In the genomic region with DNA sequence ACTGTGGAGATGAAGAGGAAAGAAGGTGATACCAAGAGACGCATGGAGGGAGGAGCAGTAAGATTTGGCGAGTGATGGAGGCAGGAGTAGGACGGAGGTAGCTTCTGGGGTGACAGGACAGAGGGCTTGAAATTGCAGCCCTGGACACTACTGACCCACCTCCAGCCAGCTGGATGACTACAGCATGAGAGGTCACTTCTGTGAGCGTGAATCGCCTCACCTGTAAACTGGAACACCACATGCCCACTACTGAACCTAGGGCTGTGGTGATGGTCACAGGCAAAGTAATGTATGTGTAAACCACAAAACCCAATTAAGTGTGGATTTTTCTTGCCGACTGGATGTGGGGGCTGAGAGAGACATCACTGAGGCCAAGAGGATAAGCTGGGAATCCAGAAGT, we compare ENCODE assay signal across 18 cellular contexts. TPM values are rescaled to one million over a fixed set of nuclear protein-coding genes. Genes with fewer than 3 reads are reported as not detected.
A peak's percentile ranks its signal among the peaks of the same experiment; 100 is the strongest.
DNase-seq lines count a peak whose midpoint lies in the region; ATAC-seq and TF ChIP-seq lines count a peak whose summit lies in the region.
"Had no signal": no experiment of that assay in that cellular context is flagged by ENCODE, and none has a peak within 500 bp of the region (broad histone marks: within the 10 kb centered on the region; RNA-seq: fewer than 3 reads in every experiment).

No MANE protein-coding gene starts in this region.

- H3K4me3 ChIP-seq in neuronal stem cell (ENCODE audit: low read length in 2 of 2): no peak overlapping the region
- H3K4me3 ChIP-seq: A549, BLaER1, GM12878, HAP-1 had no signal

- H2AK5ac ChIP-seq in neuronal stem cell (ENCODE audit: low read depth, low read length): peak overlapping the region; percentile 30

- POLR2A ChIA-PET in RWPE1 (lab: Yijun Ruan, JAX; ENCODE audit: low non-redundant PET): no interaction called here

- H3K9ac ChIP-seq in neuronal stem cell (ENCODE audit: low read depth, low read length, poor library complexity): no peak overlapping the region
- H3K9ac ChIP-seq: BLaER1 had no signal

- H2BK5ac ChIP-seq in neuronal stem cell (ENCODE audit: low read length): no peak overlapping the region

- H2BK15ac ChIP-seq in neuronal stem cell (ENCODE audit: low read length): no peak overlapping the region

- H3K9me3 ChIP-seq in neuronal stem cell (replicated peaks in 1 of 2; ENCODE audit: control insufficient read depth in 2 of 2, insufficient read depth in 1 of 2, low read depth in 1 of 2, low read length in 2 of 2): no peaks in the 10 kb centered on the region
- H3K9me3 ChIP-seq: A549, BLaER1, HAP-1 had no signal

- H4K8ac ChIP-seq in neuronal stem cell (ENCODE audit: low read depth, low read length): no peak overlapping the region

- H3K27me3 ChIP-seq in neuronal stem cell (ENCODE audit: control insufficient read depth in 3 of 3, insufficient read depth in 3 of 3, low read depth in 1 of 3, low read length in 3 of 3): peaks cover 0 to 18% (median 0%) of the 10 kb centered on the region in 3 experiments
- H3K27me3 ChIP-seq: BLaER1 had no signal

- H3K79me1 ChIP-seq in neuronal stem cell (ENCODE audit: low read depth, low read length): no peaks in the 10 kb centered on the region

- no peak overlapping the region for H2BK12ac ChIP-seq in neuronal stem cell (ENCODE audit: low read length)

- no peak overlapping the region for H3K4me2 ChIP-seq in neuronal stem cell (ENCODE audit: insufficient read depth, low read length, poor library complexity, severe bottlenecking)
- H3K4me2 ChIP-seq: A549, BLaER1 had no signal

- no peak overlapping the region for H3K23ac ChIP-seq in neuronal stem cell (ENCODE audit: low read depth, low read length, poor library complexity)

- no peak overlapping the region for H3K4me3 Mint-ChIP-seq in activated CD8-positive, alpha-beta memory T cell treated with anti-CD3 and anti-CD28 coated beads, Interleukin-2, amount 10 ng/mL, durations not matched to agents 7 days and 5 days
- H3K4me3 Mint-ChIP-seq in mesothelial cell of epicardium: no peak overlapping the region
- H3K4me3 Mint-ChIP-seq: CD14-positive monocyte; CD4-positive, alpha-beta memory T cell had no signal

- TF ChIP-seq CTCF in mesothelial cell of epicardium (IDR thresholded peaks at IDR 0.05; ENCODE audit: unreplicated experiment): no peak
- no peak for TF ChIP-seq CTCF in RWPE1 (conservative IDR thresholded peaks at IDR 0.05; ENCODE audit: low read depth)

- no peaks in the 10 kb centered on the region for H3K36me3 Mint-ChIP-seq in activated CD8-positive, alpha-beta memory T cell treated with anti-CD3 and anti-CD28 coated beads, Interleukin-2, amount 10 ng/mL, durations not matched to agents 7 days and 5 days
- no peaks in the 10 kb centered on the region for H3K36me3 Mint-ChIP-seq in mesothelial cell of epicardium
- H3K36me3 Mint-ChIP-seq: CD14-positive monocyte; CD4-positive, alpha-beta memory T cell had no signal

- no CpG with 5 or more reads among the region's 6 CpGs for WGBS in neuronal stem cell (ENCODE audit: extremely low coverage in 2 of 2, insufficient read length in 2 of 2, insufficient replicate concordance in 1 of 2), 2 donors

- no peaks in the 10 kb centered on the region for H3K36me3 ChIP-seq in neuronal stem cell (replicated peaks in 1 of 2; ENCODE audit: control insufficient read depth in 2 of 2, insufficient read depth in 2 of 2, low read length in 2 of 2)
- H3K36me3 ChIP-seq: BLaER1, HAP-1 had no signal

- peaks cover 0 to 25% of the 10 kb centered on the region in 2 donors for H3K4me1 ChIP-seq in neuronal stem cell (ENCODE audit: control insufficient read depth in 2 of 2, insufficient read depth in 1 of 2, low read depth in 1 of 2, low read length in 2 of 2)
- H3K4me1 ChIP-seq: BLaER1, HAP-1 had no signal

- no peak for ATAC-seq in activated CD8-positive, alpha-beta memory T cell treated with anti-CD3 and anti-CD28 coated beads, Interleukin-2, amount 10 ng/mL, durations not matched to agents 7 days and 5 days
- ATAC-seq: GM12878 had no signal

- H2BK120ac ChIP-seq in neuronal stem cell (ENCODE audit: low read depth, low read length): no peak overlapping the region

- H3K27ac ChIP-seq in neuronal stem cell (replicated peaks; ENCODE audit: low read length): no peak overlapping the region
- no peak overlapping the region for H3K27ac ChIP-seq in RWPE1
- H3K27ac ChIP-seq: 22Rv1, BLaER1 had no signal

- peaks cover 6% of the 10 kb centered on the region for H3K27me3 Mint-ChIP-seq in activated CD8-positive, alpha-beta memory T cell treated with anti-CD3 and anti-CD28 coated beads, Interleukin-2, amount 10 ng/mL, durations not matched to agents 7 days and 5 days
- peaks cover 2% of the 10 kb centered on the region for H3K27me3 Mint-ChIP-seq in mesothelial cell of epicardium (ENCODE audit: low read depth)

- peak overlapping the region; percentile 28 for H3K27ac Mint-ChIP-seq in activated CD8-positive, alpha-beta memory T cell treated with anti-CD3 and anti-CD28 coated beads, Interleukin-2, amount 10 ng/mL, durations not matched to agents 7 days and 5 days
- H3K27ac Mint-ChIP-seq in mesothelial cell of epicardium: peak overlapping the region; percentile 32
- H3K27ac Mint-ChIP-seq: CD4-positive, alpha-beta memory T cell had no signal

- no peaks in the 10 kb centered on the region for H3K9me3 Mint-ChIP-seq in activated CD8-positive, alpha-beta memory T cell treated with anti-CD3 and anti-CD28 coated beads, Interleukin-2, amount 10 ng/mL, durations not matched to agents 7 days and 5 days (ENCODE audit: low read depth)
- no peaks in the 10 kb centered on the region for H3K9me3 Mint-ChIP-seq in mesothelial cell of epicardium
- H3K9me3 Mint-ChIP-seq: CD14-positive monocyte; CD4-positive, alpha-beta memory T cell had no signal

- no peak overlapping the region for H3K4ac ChIP-seq in neuronal stem cell (ENCODE audit: low read length)

- no peak for DNase-seq in activated CD8-positive, alpha-beta memory T cell treated with anti-CD3 and anti-CD28 coated beads, Interleukin-2, amount 10 ng/mL, durations not matched to agents 7 days and 5 days
- no peak for DNase-seq in activated CD8-positive, alpha-beta memory T cell treated with anti-CD3 and anti-CD28 coated beads, Interleukin-2, amount 50 U/mL, for 48 hours
- DNase-seq in mesothelial cell of epicardium (ENCODE audit: low spot score in 2 of 2, unreplicated experiment in 2 of 2) (no peak), neuronal stem cell (ENCODE audit: low spot score) (no peak), cardiac septum (ENCODE audit: low spot score) (no peak), HT-29 (ENCODE audit: low spot score) (no peak), RWPE1 (ENCODE audit: low spot score) (no peak)
- DNase-seq: AML-193; Calu3; CD4-positive, alpha-beta memory T cell; DMS79 treated with DMSO at 0.1 percent for 48 hours had no signal

- no peak overlapping the region for H4K91ac ChIP-seq in neuronal stem cell (ENCODE audit: low read depth, low read length, poor library complexity)

- intact Hi-C loops in cardiac septum (cut with DNase I): no loop called here

- peak overlapping the region; percentile 6 for H3K18ac ChIP-seq in neuronal stem cell (ENCODE audit: low read length)

- H3K4me1 Mint-ChIP-seq in activated CD8-positive, alpha-beta memory T cell treated with anti-CD3 and anti-CD28 coated beads, Interleukin-2, amount 10 ng/mL, durations not matched to agents 7 days and 5 days: no peaks in the 10 kb centered on the region
- peaks cover 20% of the 10 kb centered on the region for H3K4me1 Mint-ChIP-seq in mesothelial cell of epicardium
- H3K4me1 Mint-ChIP-seq: CD14-positive monocyte had no signal

- H3K14ac ChIP-seq in neuronal stem cell (ENCODE audit: low read length): no peak overlapping the region

- no peak overlapping the region for H2AFZ ChIP-seq in neuronal stem cell (ENCODE audit: low read length)

- CTCF ChIA-PET in activated CD8-positive, alpha-beta memory T cell treated with anti-CD3 and anti-CD28 coated beads, Interleukin-2, amount 10 ng/mL, durations not matched to agents 7 days and 5 days (lab: Charles Lee): interaction anchor here (1.2 kb wide), 1 partner anchor 65 kb away, joined by 3 read pairs; no protein-coding TSS in a partner anchor
- CTCF ChIA-PET in RWPE1 (lab: Yijun Ruan, JAX): interaction anchor here (1.2 kb wide), 1 partner anchor 34 kb away, joined by 6 read pairs; no protein-coding TSS in a partner anchor

RNA-seq across cellular contexts. Expression of a gene that starts 6.6 kb away (rescaled TPM):
- total RNA-seq in activated CD8-positive, alpha-beta memory T cell treated with anti-CD3 and anti-CD28 coated beads, Interleukin-2, amount 10 ng/mL, durations not matched to agents 7 days and 5 days: not detected
- total RNA-seq in mesothelial cell of epicardium (1.00 to 1.4 TPM (median 1.3 TPM) in 3 replicates), cardiac septum (not detected)
- not detected for polyA plus RNA-seq in neuronal stem cell (2013, experiment 1 of 2)
- polyA plus RNA-seq in neuronal stem cell (2013, experiment 2 of 2): not detected
- 0.47 TPM in 1 of 2 replicates, not detected in the other for total RNA-seq in HT-29 (2014; rRNA removed; shearing (Covaris generic))
- total RNA-seq: Calu3; CD4-positive, alpha-beta memory T cell; GM12878; H1 had no signal
- polyA plus RNA-seq: CD14-positive monocyte; CD4-positive, alpha-beta memory T cell; GM12878; H1 had no signal

RNA-seq across cellular contexts. Expression of a gene that starts 13.6 kb away (rescaled TPM):
- total RNA-seq in activated CD8-positive, alpha-beta memory T cell treated with anti-CD3 and anti-CD28 coated beads, Interleukin-2, amount 10 ng/mL, durations not matched to agents 7 days and 5 days: under 1 TPM in 1 of 2 experiments, not detected in 1; 0.23 TPM
- not detected in 3 replicates for total RNA-seq in mesothelial cell of epicardium
- polyA plus RNA-seq in neuronal stem cell (2013, experiment 1 of 2): not detected
- polyA plus RNA-seq in neuronal stem cell (2013, experiment 2 of 2): not detected
- not detected for total RNA-seq in cardiac septum
- not detected in 2 replicates for total RNA-seq in HT-29 (2014; rRNA removed; shearing (Covaris generic))
- total RNA-seq: Calu3; CD4-positive, alpha-beta memory T cell; GM12878; H1 had no signal
- polyA plus RNA-seq: CD14-positive monocyte; CD4-positive, alpha-beta memory T cell; H1 had no signal

RNA-seq across cellular contexts. Expression of a gene that starts 24.6 kb away (rescaled TPM):
- total RNA-seq in activated CD8-positive, alpha-beta memory T cell treated with anti-CD3 and anti-CD28 coated beads, Interleukin-2, amount 10 ng/mL, durations not matched to agents 7 days and 5 days: not detected
- total RNA-seq in mesothelial cell of epicardium (0.50 to 0.78 TPM (median 0.75 TPM) in 3 replicates), cardiac septum (not detected)
- not detected for polyA plus RNA-seq in neuronal stem cell (2013, experiment 1 of 2)
- not detected for polyA plus RNA-seq in neuronal stem cell (2013, experiment 2 of 2)
- total RNA-seq in HT-29 (2014; rRNA removed; shearing (Covaris generic)): not detected in 2 replicates
- total RNA-seq: Calu3; CD4-positive, alpha-beta memory T cell; GM12878; H1 had no signal
- polyA plus RNA-seq: CD14-positive monocyte; CD4-positive, alpha-beta memory T cell; GM12878; H1 had no signal

RNA-seq across cellular contexts. Expression of a gene that starts 28.3 kb away (rescaled TPM):
- total RNA-seq in activated CD8-positive, alpha-beta memory T cell treated with anti-CD3 and anti-CD28 coated beads, Interleukin-2, amount 10 ng/mL, durations not matched to agents 7 days and 5 days: not detected
- not detected in 3 replicates for total RNA-seq in mesothelial cell of epicardium
- polyA plus RNA-seq in neuronal stem cell (2013, experiment 1 of 2): not detected
- polyA plus RNA-seq in neuronal stem cell (2013, experiment 2 of 2): not detected
- not detected for total RNA-seq in cardiac septum
- not detected in 2 replicates for total RNA-seq in HT-29 (2014; rRNA removed; shearing (Covaris generic))
- total RNA-seq: CD4-positive, alpha-beta memory T cell; GM12878; H1 had no signal
- polyA plus RNA-seq: CD14-positive monocyte; CD4-positive, alpha-beta memory T cell; H1 had no signal

RNA-seq across cellular contexts. Expression of a gene that starts 43.4 kb away (rescaled TPM):
- total RNA-seq in activated CD8-positive, alpha-beta memory T cell treated with anti-CD3 and anti-CD28 coated beads, Interleukin-2, amount 10 ng/mL, durations not matched to agents 7 days and 5 days: not detected
- total RNA-seq in mesothelial cell of epicardium (not detected in 3 replicates), cardiac septum (not detected)
- not detected for polyA plus RNA-seq in neuronal stem cell (2013, experiment 1 of 2)
- polyA plus RNA-seq in neuronal stem cell (2013, experiment 2 of 2): not detected
- total RNA-seq in HT-29 (2014; rRNA removed; shearing (Covaris generic)): not detected in 2 replicates
- total RNA-seq: Calu3; CD4-positive, alpha-beta memory T cell; GM12878; H1 had no signal
- polyA plus RNA-seq: A549; CD14-positive monocyte; CD4-positive, alpha-beta memory T cell; GM12878; H1 had no signal
